ENCODE assay signal across 31 cellular contexts in the genomic region with DNA sequence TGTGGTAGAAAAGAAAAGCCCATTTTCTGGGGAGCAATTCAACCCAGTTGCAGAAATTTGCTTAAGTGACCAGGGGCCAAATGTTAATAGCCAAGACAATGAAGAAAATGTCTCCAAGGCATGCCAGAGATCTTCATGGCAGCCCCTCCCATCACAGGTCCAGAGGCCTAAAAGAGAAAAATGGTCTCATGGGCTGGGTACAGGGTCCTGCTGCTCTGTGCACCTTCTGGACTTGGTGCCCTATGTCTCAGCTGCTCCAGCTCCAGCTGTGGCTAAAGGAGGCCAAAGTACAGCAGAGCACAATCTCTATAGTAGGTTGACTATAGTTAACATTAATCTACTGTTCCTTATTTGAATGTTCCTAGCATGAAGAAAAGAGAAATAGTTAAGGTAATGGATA. TPM values are rescaled to one million over a fixed set of nuclear protein-coding genes. Genes with fewer than 3 reads are reported as not detected.
DNase-seq lines count a peak whose midpoint lies in the region; ATAC-seq and TF ChIP-seq lines count a peak whose summit lies in the region.
"Had no signal": no experiment of that assay in that cellular context is flagged by ENCODE, and none has a peak within 500 bp of the region (broad histone marks: within the 10 kb centered on the region; RNA-seq: fewer than 3 reads in every experiment).

No MANE protein-coding gene starts in this region.

- H3K27ac ChIP-seq in C4-2B (peak overlapping the region; percentile 58), angular gyrus (ENCODE audit: low read depth, low read length) (peak overlapping the region; percentile 95), layer of hippocampus (ENCODE audit: low read depth, low read length) (peak overlapping the region; percentile 86), stomach (peak overlapping the region in 4 of 5 donors; percentile 66 to 74 (median 70)), suprapubic skin (no peak overlapping the region)
- H3K27ac ChIP-seq: neutrophil, right atrium auricular region, upper lobe of right lung had no signal

- intact Hi-C loops in stomach (cut with DNase I; ENCODE audit: low total_unique reads): no loop called here

- H3K4me1 ChIP-seq in stomach (peaks cover 36 to 78% (median 53%) of the 10 kb centered on the region in 4 donors), suprapubic skin (peaks cover 30% of the 10 kb centered on the region)
- H3K4me1 ChIP-seq: HAP-1 had no signal

- no peak for TF ChIP-seq EP300 in stomach (IDR thresholded peaks at IDR 0.05)
- TF ChIP-seq EP300 in suprapubic skin (IDR thresholded peaks at IDR 0.05): no peak

- no peak for TF ChIP-seq CTCF in C4-2B (conservative IDR thresholded peaks at IDR 0.05)
- no peak for TF ChIP-seq CTCF in stomach (IDR thresholded peaks at IDR 0.05)
- no peak for TF ChIP-seq CTCF in suprapubic skin (IDR thresholded peaks at IDR 0.05)

- H3K36me3 ChIP-seq in stomach (no peaks in the 10 kb centered on the region), suprapubic skin (no peaks in the 10 kb centered on the region)
- H3K36me3 ChIP-seq: HAP-1, neutrophil, right atrium auricular region, upper lobe of right lung had no signal

- no peak for ATAC-seq in HG02970 (IDR thresholded peaks at IDR 0.05; ENCODE audit: low FRiP score, unreplicated experiment)
- no peak for ATAC-seq in GM21529 (IDR thresholded peaks at IDR 0.05; ENCODE audit: unreplicated experiment)
- ATAC-seq: upper lobe of right lung had no signal

- H3K9me3 ChIP-seq in stomach: no peaks in the 10 kb centered on the region
- no peaks in the 10 kb centered on the region for H3K9me3 ChIP-seq in suprapubic skin
- H3K9me3 ChIP-seq: HAP-1, neutrophil, right atrium auricular region, upper lobe of right lung had no signal

- no peak overlapping the region for H3K4me3 ChIP-seq in stomach
- no peak overlapping the region for H3K4me3 ChIP-seq in suprapubic skin
- H3K4me3 ChIP-seq: HAP-1, right atrium auricular region, upper lobe of right lung had no signal

- DNase-seq in stomach (no peak), suprapubic skin (ENCODE audit: low spot score in 2 of 2) (no peak), NCI-H1436 (lab: John Stamatoyannopoulos, UW) (no peak)
- DNase-seq: activated CD4-positive, alpha-beta memory T cell treated with anti-CD3 and anti-CD28 coated beads for 36 hours; activated CD4-positive, CD25-positive, alpha-beta regulatory T cell treated with anti-CD3 and anti-CD28 coated beads, Interleukin-2, amount 50 U/mL, for 72 hours; activated CD8-positive, alpha-beta memory T cell treated with anti-CD3 and anti-CD28 coated beads, Interleukin-2, amount 50 U/mL, for 4 hours; activated naive CD4-positive, alpha-beta T cell treated with anti-CD3 and anti-CD28 coated beads for 36 hours; AML-193; CD4-positive, alpha-beta T cell; cerebellar nuclear complex; DMS 273 treated with DMSO at 0.1 percent for 48 hours; Kasumi-1; left ventricle myocardium superior; naive B cell; NCI-H1417; NCI-H524 treated with DMSO at 0.1 percent for 48 hours; NK-92 treated with Interleukin-12 subunit alpha and Interleukin-12 subunit beta, amount 100 ng/mL, for 24 hours; posterior cingulate gyrus; SHP77 treated with DMSO at 0.1 percent for 48 hours; stimulated activated CD4-positive, alpha-beta T cell treated with anti-CD3 and anti-CD28 coated beads, Interleukin-2, amount 100 ng/mL, for 24 hours; upper lobe of right lung had no signal

- no peaks in the 10 kb centered on the region for H3K27me3 ChIP-seq in layer of hippocampus (ENCODE audit: control insufficient read depth, insufficient read depth, low read length)
- H3K27me3 ChIP-seq in stomach: no peaks in the 10 kb centered on the region
- H3K27me3 ChIP-seq in suprapubic skin: no peaks in the 10 kb centered on the region
- H3K27me3 ChIP-seq: right atrium auricular region, upper lobe of right lung had no signal

- TF ChIP-seq POLR2A in stomach (IDR thresholded peaks at IDR 0.05): no peak
- TF ChIP-seq POLR2A in suprapubic skin (IDR thresholded peaks at IDR 0.05): no peak

RNA-seq across cellular contexts. Expression of a gene that starts 44.7 kb away (rescaled TPM):
- 10 to 100 TPM in 3 of 5 donors, 1 to 10 TPM in 2; 4.7 to 23.3 (median 10.7) TPM for total RNA-seq in stomach
- polyA plus RNA-seq in stomach: 1 to 10 TPM; 1.0 to 1.8 (median 1.8) TPM
- total RNA-seq in suprapubic skin: 1 to 10 TPM; 1.6 to 3.6 (median 3.0) TPM
- total RNA-seq: activated naive CD4-positive, alpha-beta T cell treated with anti-CD3 and anti-CD28 coated beads for 36 hours; activated T-helper 1 cell treated with anti-CD3 and anti-CD28 coated beads, Interleukin-12 subunit alpha, Interleukin-12 subunit beta, Interleukin-2, Interleukin-4 antibody, amounts not matched to agents 30 ng/mL and 10 ng/mL and 1 ng/mL, durations not matched to agents 14 hours and 24 hours and 36 hours; CD4-positive, alpha-beta T cell; endothelial cell of umbilical vein had no signal
